Comparison of ENCODE assay signal across 1 cellular context in the genomic region with DNA sequence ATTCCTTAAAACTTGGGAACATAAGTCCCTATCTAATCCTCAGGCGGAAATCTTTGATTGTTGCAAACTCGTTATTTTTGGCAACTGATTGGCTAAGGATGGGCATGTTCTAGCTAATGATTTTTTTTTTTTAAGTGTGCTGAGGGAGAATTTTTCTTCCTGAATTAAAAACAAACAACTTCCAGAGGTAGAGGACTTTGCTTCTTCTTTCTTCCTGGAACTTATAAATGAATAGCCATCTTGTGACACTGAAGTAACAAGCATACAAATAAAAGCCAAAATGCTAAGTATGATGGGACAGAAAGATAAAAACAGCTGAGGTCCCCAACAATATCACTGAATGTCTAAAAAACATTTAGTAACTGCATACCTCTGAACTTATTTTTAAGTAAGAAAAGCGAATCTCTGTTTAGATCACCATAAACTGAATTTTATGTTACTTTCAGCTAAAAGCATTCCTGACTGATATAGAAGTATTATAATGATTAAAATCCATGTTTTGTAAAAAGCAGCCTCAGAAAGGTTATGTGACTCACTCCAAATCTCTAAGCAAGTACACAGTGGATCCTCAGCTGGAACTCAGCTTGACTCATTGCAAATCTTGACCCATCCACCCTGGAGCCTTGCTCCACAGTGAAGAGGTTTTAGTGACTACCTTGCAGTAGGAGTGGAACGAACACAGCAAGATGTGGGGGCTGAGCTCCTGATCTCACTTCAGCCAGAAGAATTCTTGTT.
TF ChIP-seq lines count a peak whose summit lies in the region.

No MANE protein-coding gene starts in this region.

TF ChIP-seq in SK-N-SH treated with all-trans-retinoic acid at 6 μM for 48 hours, 23 proteins besides CTCF, POLR2A, EP300 and RAD21:
- TF ChIP-seq, protein P1, sequence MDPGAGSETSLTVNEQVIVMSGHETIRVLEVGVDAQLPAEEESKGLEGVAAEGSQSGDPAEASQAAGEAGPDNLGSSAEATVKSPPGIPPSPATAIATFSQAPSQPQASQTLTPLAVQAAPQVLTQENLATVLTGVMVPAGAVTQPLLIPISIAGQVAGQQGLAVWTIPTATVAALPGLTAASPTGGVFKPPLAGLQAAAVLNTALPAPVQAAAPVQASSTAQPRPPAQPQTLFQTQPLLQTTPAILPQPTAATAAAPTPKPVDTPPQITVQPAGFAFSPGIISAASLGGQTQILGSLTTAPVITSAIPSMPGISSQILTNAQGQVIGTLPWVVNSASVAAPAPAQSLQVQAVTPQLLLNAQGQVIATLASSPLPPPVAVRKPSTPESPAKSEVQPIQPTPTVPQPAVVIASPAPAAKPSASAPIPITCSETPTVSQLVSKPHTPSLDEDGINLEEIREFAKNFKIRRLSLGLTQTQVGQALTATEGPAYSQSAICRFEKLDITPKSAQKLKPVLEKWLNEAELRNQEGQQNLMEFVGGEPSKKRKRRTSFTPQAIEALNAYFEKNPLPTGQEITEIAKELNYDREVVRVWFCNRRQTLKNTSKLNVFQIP (CRISPR knock-in tag; IDR thresholded peaks at IDR 0.05; ENCODE audit: borderline replicate concordance, low read depth): no peak
- TF ChIP-seq ISL1 (CRISPR knock-in tag; IDR thresholded peaks at IDR 0.05) (peak; percentile 96), GLIS3 (CRISPR knock-in tag; IDR thresholded peaks at IDR 0.05) (0 out of 2 replicates have a peak, but pooled peaks have one; percentile 32)
